Comparison of ENCODE assay signal across 1 cellular context in the genomic region with DNA sequence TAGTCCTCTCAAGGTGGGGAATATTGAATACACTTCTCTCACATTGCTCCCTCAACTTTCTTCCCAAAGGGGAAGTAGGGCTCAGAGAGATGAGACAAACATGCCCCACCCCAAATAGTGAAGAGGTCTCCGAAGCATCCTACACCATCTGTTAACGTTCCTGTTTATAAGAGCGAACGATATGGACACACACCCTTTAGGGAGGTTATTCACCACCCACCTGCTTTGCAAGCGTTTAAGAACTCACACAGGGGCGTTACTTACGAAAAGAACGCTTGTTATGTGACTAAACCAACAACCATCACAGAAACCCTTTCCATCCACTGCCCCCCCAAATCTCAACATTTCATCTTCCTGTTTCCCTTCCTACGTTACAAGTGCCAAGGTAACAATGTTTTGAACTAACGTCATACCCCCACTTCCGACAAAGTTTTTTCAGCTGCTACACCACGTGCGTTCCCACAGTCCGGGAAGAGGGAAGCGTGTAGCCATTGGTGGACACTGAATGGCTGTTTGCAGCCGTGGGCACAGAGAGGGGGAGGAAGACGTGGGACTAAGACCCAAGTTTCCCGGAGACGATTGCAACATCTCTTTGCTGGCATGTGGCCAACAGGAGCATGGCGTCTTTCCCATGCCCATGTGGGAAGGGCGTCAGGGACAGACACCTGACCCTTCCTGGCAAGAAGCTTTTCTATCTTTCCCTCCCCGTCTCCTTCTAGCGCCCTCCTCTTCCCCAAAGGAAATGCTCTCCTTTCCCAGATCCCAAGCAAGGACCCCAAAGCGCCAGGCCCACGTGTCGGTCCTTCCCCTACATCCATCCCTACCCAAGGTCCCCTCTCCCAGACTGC.
TF ChIP-seq lines count a peak whose summit lies in the region.

No MANE protein-coding gene starts in this region.

TF ChIP-seq in HepG2, 621 proteins besides CTCF, POLR2A, EP300 and RAD21 (continued from another document and continues in another):
- TF ChIP-seq, protein P1, sequence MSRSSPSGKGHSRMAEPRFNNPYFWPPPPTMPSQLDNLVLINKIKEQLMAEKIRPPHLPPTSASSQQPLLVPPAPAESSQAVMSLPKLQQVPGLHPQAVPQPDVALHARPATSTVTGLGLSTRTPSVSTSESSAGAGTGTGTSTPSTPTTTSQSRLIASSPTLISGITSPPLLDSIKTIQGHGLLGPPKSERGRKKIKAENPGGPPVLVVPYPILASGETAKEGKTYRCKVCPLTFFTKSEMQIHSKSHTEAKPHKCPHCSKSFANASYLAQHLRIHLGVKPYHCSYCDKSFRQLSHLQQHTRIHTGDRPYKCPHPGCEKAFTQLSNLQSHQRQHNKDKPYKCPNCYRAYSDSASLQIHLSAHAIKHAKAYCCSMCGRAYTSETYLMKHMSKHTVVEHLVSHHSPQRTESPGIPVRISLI (CRISPR knock-in tag; IDR thresholded peaks at IDR 0.05; ENCODE audit: borderline replicate concordance) = peak; percentile 77
- peak; percentile 12; the same call in 1 of the 2 replicates for TF ChIP-seq ZSCAN22 (CRISPR knock-in tag; IDR thresholded peaks at IDR 0.05)
- 0 out of 2 replicates have a peak, but pooled peaks have one; percentile 63 for TF ChIP-seq ZFP36L1 (CRISPR knock-in tag; IDR thresholded peaks at IDR 0.05)
- TF ChIP-seq, protein P2, sequence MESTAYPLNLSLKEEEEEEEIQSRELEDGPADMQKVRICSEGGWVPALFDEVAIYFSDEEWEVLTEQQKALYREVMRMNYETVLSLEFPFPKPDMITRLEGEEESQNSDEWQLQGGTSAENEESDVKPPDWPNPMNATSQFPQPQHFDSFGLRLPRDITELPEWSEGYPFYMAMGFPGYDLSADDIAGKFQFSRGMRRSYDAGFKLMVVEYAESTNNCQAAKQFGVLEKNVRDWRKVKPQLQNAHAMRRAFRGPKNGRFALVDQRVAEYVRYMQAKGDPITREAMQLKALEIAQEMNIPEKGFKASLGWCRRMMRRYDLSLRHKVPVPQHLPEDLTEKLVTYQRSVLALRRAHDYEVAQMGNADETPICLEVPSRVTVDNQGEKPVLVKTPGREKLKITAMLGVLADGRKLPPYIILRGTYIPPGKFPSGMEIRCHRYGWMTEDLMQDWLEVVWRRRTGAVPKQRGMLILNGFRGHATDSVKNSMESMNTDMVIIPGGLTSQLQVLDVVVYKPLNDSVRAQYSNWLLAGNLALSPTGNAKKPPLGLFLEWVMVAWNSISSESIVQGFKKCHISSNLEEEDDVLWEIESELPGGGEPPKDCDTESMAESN (CRISPR knock-in tag; conservative IDR thresholded peaks at IDR 0.05) = peak; percentile 79; the same call in 1 of the 2 replicates
- TF ChIP-seq ZNF558 (CRISPR knock-in tag; IDR thresholded peaks at IDR 0.05; ENCODE audit: borderline replicate concordance) = no peak
- peak; percentile 75; the same call in 1 of the 2 replicates for TF ChIP-seq IRF2 (CRISPR knock-in tag; IDR thresholded peaks at IDR 0.05)
- TF ChIP-seq, protein P3, sequence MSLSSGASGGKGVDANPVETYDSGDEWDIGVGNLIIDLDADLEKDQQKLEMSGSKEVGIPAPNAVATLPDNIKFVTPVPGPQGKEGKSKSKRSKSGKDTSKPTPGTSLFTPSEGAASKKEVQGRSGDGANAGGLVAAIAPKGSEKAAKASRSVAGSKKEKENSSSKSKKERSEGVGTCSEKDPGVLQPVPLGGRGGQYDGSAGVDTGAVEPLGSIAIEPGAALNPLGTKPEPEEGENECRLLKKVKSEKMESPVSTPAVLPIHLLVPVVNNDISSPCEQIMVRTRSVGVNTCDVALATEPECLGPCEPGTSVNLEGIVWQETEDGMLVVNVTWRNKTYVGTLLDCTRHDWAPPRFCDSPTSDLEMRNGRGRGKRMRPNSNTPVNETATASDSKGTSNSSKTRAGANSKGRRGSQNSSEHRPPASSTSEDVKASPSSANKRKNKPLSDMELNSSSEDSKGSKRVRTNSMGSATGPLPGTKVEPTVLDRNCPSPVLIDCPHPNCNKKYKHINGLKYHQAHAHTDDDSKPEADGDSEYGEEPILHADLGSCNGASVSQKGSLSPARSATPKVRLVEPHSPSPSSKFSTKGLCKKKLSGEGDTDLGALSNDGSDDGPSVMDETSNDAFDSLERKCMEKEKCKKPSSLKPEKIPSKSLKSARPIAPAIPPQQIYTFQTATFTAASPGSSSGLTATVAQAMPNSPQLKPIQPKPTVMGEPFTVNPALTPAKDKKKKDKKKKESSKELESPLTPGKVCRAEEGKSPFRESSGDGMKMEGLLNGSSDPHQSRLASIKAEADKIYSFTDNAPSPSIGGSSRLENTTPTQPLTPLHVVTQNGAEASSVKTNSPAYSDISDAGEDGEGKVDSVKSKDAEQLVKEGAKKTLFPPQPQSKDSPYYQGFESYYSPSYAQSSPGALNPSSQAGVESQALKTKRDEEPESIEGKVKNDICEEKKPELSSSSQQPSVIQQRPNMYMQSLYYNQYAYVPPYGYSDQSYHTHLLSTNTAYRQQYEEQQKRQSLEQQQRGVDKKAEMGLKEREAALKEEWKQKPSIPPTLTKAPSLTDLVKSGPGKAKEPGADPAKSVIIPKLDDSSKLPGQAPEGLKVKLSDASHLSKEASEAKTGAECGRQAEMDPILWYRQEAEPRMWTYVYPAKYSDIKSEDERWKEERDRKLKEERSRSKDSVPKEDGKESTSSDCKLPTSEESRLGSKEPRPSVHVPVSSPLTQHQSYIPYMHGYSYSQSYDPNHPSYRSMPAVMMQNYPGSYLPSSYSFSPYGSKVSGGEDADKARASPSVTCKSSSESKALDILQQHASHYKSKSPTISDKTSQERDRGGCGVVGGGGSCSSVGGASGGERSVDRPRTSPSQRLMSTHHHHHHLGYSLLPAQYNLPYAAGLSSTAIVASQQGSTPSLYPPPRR (CRISPR knock-in tag; IDR thresholded peaks at IDR 0.05; ENCODE audit: borderline replicate concordance) = peak; percentile 30; the same call in 1 of the 2 replicates
- peak; percentile 72; the same call in 1 of the 2 replicates for TF ChIP-seq BATF2 (CRISPR knock-in tag; IDR thresholded peaks at IDR 0.05)
- peak; percentile 56; the same call in 1 of the 2 replicates for TF ChIP-seq REPIN1 (CRISPR knock-in tag; IDR thresholded peaks at IDR 0.05; ENCODE audit: borderline replicate concordance, low read depth)
- TF ChIP-seq ZNF513 (CRISPR knock-in tag; conservative IDR thresholded peaks at IDR 0.05) = no peak
- peak; percentile 97 for TF ChIP-seq CEBPB (IDR thresholded peaks at IDR 0.05; ENCODE audit: borderline replicate concordance, low read depth, low read length)
- peak; percentile 67; the same call in 1 of the 2 replicates for TF ChIP-seq ZNF543 (CRISPR knock-in tag; IDR thresholded peaks at IDR 0.05)
- TF ChIP-seq, protein P4, sequence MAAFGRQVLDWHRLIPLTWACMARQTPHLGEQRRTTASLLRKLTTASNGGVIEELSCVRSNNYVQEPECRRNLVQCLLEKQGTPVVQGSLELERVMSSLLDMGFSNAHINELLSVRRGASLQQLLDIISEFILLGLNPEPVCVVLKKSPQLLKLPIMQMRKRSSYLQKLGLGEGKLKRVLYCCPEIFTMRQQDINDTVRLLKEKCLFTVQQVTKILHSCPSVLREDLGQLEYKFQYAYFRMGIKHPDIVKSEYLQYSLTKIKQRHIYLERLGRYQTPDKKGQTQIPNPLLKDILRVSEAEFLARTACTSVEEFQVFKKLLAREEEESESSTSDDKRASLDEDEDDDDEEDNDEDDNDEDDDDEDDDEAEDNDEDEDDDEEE (CRISPR knock-in tag; IDR thresholded peaks at IDR 0.05) = 0 out of 2 replicates have a peak, but pooled peaks have one; percentile 38
- TF ChIP-seq BCL3 (CRISPR knock-in tag; IDR thresholded peaks at IDR 0.05) = 0 out of 2 replicates have a peak, but pooled peaks have one; percentile 45
- TF ChIP-seq ZNF563 (CRISPR knock-in tag; IDR thresholded peaks at IDR 0.05) = peak; percentile 23; the same call in 1 of the 2 replicates
- no peak for TF ChIP-seq ZBTB49 (CRISPR knock-in tag; IDR thresholded peaks at IDR 0.05; ENCODE audit: borderline replicate concordance)
- TF ChIP-seq ZNF44 (CRISPR knock-in tag; IDR thresholded peaks at IDR 0.05) = 0 out of 2 replicates have a peak, but pooled peaks have one; percentile 24
- TF ChIP-seq, protein P5, sequence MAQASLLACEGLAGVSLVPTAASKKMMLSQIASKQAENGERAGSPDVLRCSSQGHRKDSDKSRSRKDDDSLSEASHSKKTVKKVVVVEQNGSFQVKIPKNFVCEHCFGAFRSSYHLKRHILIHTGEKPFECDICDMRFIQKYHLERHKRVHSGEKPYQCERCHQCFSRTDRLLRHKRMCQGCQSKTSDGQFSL (CRISPR knock-in tag; IDR thresholded peaks at IDR 0.05) = peak; percentile 29; the same call in 1 of the 2 replicates
- TF ChIP-seq NONO (IDR thresholded peaks at IDR 0.05) = no peak
- peak; percentile 69 for TF ChIP-seq NONO (CRISPR knock-in tag; conservative IDR thresholded peaks at IDR 0.05)
- TF ChIP-seq ZNF337 (CRISPR knock-in tag; IDR thresholded peaks at IDR 0.05; ENCODE audit: borderline replicate concordance, low read depth) = 0 out of 2 replicates have a peak, but pooled peaks have one; percentile 64
- peak; percentile 74 for TF ChIP-seq YY1 (IDR thresholded peaks at IDR 0.05; ENCODE audit: insufficient read depth, insufficient replicate concordance, low read depth, low read length)
- TF ChIP-seq MBD4 (IDR thresholded peaks at IDR 0.05; ENCODE audit: borderline replicate concordance, low read length) = no peak
- TF ChIP-seq ZNF350 (CRISPR knock-in tag; IDR thresholded peaks at IDR 0.05; ENCODE audit: borderline replicate concordance, low read depth) = peak; percentile 78; the same call in 1 of the 2 replicates
- TF ChIP-seq NR2F6 (IDR thresholded peaks at IDR 0.05) = no peak
- TF ChIP-seq NR2F6 (CRISPR knock-in tag; IDR thresholded peaks at IDR 0.05) = peak; percentile 33; the same call in 1 of the 2 replicates
- no peak for TF ChIP-seq ZNF296 (CRISPR knock-in tag; conservative IDR thresholded peaks at IDR 0.05)
- TF ChIP-seq, protein P6, sequence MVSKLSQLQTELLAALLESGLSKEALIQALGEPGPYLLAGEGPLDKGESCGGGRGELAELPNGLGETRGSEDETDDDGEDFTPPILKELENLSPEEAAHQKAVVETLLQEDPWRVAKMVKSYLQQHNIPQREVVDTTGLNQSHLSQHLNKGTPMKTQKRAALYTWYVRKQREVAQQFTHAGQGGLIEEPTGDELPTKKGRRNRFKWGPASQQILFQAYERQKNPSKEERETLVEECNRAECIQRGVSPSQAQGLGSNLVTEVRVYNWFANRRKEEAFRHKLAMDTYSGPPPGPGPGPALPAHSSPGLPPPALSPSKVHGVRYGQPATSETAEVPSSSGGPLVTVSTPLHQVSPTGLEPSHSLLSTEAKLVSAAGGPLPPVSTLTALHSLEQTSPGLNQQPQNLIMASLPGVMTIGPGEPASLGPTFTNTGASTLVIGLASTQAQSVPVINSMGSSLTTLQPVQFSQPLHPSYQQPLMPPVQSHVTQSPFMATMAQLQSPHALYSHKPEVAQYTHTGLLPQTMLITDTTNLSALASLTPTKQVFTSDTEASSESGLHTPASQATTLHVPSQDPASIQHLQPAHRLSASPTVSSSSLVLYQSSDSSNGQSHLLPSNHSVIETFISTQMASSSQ (IDR thresholded peaks at IDR 0.05; ENCODE audit: low read depth) = no peak
- TF ChIP-seq, protein P6 (CRISPR knock-in tag; IDR thresholded peaks at IDR 0.05; ENCODE audit: borderline replicate concordance) = peak; percentile 44; the same call in 1 of the 2 replicates
- TF ChIP-seq ZNF138 (CRISPR knock-in tag; IDR thresholded peaks at IDR 0.05; ENCODE audit: low read depth) = no peak; the same call in 1 of the 2 replicates
- no peak for TF ChIP-seq TOPORS (CRISPR knock-in tag; IDR thresholded peaks at IDR 0.05)
